Comparison of ENCODE assay signal across 8 cellular contexts in genomic region chr5:149271717-149272558, GRCh38. TPM values are rescaled to one million over a fixed set of nuclear protein-coding genes. Genes with fewer than 3 reads are reported as not detected.
DNase-seq lines count a peak whose midpoint lies in the region; ATAC-seq and TF ChIP-seq lines count a peak whose summit lies in the region.

TSS of gene AFAP1L1 (plus strand) at chr5:149271859. CDS start at chr5:149271969, 110 bp downstream.

- 0 to 1% methylated on average over 60 to 81 of the region's 81 CpGs for WGBS in aorta, 2 donors

- H3K27ac Mint-ChIP-seq in activated naive CD8-positive, alpha-beta T cell treated with anti-CD3 and anti-CD28 coated beads for 36 hours = peak within 1 kb of the TSS; percentile 20
- H3K27ac Mint-ChIP-seq in nephron progenitor cell = no peak within 1 kb of the TSS

- H3K27me3 Mint-ChIP-seq in activated naive CD8-positive, alpha-beta T cell treated with anti-CD3 and anti-CD28 coated beads for 36 hours = peaks cover 39% of the 10 kb centered on the region
- H3K27me3 Mint-ChIP-seq in nephron progenitor cell (ENCODE audit: low read depth, poor library complexity) = peaks cover 52% of the 10 kb centered on the region

- ATAC-seq in aorta (ENCODE audit: low FRiP score) (peak; percentile 82), GM21825 (IDR thresholded peaks at IDR 0.05; ENCODE audit: unreplicated experiment) (no peak)

- H3K27ac ChIP-seq in aorta (ENCODE audit: low read depth in 1 of 2, low read length in 2 of 2) = no peak within 1 kb of the TSS

- H3K27me3 ChIP-seq in aorta (ENCODE audit: control insufficient read depth in 1 of 2, insufficient read depth in 2 of 2, low read length in 1 of 2) = no peaks in the 10 kb centered on the region

- no peaks in the 10 kb centered on the region for H3K36me3 ChIP-seq in aorta (ENCODE audit: control insufficient read depth in 1 of 2, insufficient read depth in 2 of 2, low read length in 1 of 2)

- peaks cover 6% of the 10 kb centered on the region for H3K4me1 Mint-ChIP-seq in activated naive CD8-positive, alpha-beta T cell treated with anti-CD3 and anti-CD28 coated beads for 36 hours
- peaks cover 27% of the 10 kb centered on the region for H3K4me1 Mint-ChIP-seq in nephron progenitor cell

- H3K36me3 Mint-ChIP-seq in activated naive CD8-positive, alpha-beta T cell treated with anti-CD3 and anti-CD28 coated beads for 36 hours = peaks cover 2% of the 10 kb centered on the region
- H3K36me3 Mint-ChIP-seq in nephron progenitor cell (ENCODE audit: low read depth) = no peaks in the 10 kb centered on the region

- no peaks in the 10 kb centered on the region for H3K4me1 ChIP-seq in aorta (ENCODE audit: control insufficient read depth in 1 of 2, insufficient read depth in 2 of 2, low read length in 2 of 2)

- H3K9me3 Mint-ChIP-seq in activated naive CD8-positive, alpha-beta T cell treated with anti-CD3 and anti-CD28 coated beads for 36 hours = peaks cover 12% of the 10 kb centered on the region
- peaks cover 16% of the 10 kb centered on the region for H3K9me3 Mint-ChIP-seq in nephron progenitor cell

- peak; percentile 32 for DNase-seq in NCI-H146 (lab: John Stamatoyannopoulos, UW)
- DNase-seq in NCI-H146 treated with DMSO at 0.1 percent for 48 hours (lab: John Stamatoyannopoulos, UW; ENCODE audit: unreplicated experiment) = no peak
- DNase-seq in NCI-H2029 treated with DMSO at 0.1 percent for 48 hours (lab: John Stamatoyannopoulos, UW) = peak; percentile 3
- DNase-seq in activated naive CD8-positive, alpha-beta T cell treated with anti-CD3 and anti-CD28 coated beads for 36 hours = peak; percentile 28
- no peak for DNase-seq in glomerular endothelial cell (ENCODE audit: extremely low read depth, low read depth, low spot score)
- DNase-seq in nephron progenitor cell = peak; percentile 78
- DNase-seq in aorta = peak; percentile 66 to 86

- H3K9me3 ChIP-seq in aorta (ENCODE audit: control insufficient read depth, low read length) = no peaks in the 10 kb centered on the region

- H3K4me3 ChIP-seq in aorta (ENCODE audit: low read length in 2 of 2) = peak within 1 kb of the TSS; percentile 59 to 65

- TF ChIP-seq CTCF in nephron progenitor cell (IDR thresholded peaks at IDR 0.05) = no peak

- intact Hi-C loops in aorta (cut with DNase I) = no loop called here

- H3K4me3 Mint-ChIP-seq in activated naive CD8-positive, alpha-beta T cell treated with anti-CD3 and anti-CD28 coated beads for 36 hours = peak within 1 kb of the TSS; percentile 86
- H3K4me3 Mint-ChIP-seq in nephron progenitor cell = peak within 1 kb of the TSS; percentile 90

RNA-seq across cellular contexts. Expression of gene AFAP1L1, which starts in this region (rescaled TPM):
- total RNA-seq in activated naive CD8-positive, alpha-beta T cell treated with anti-CD3 and anti-CD28 coated beads for 36 hours = under 1 TPM; 0.66 to 0.94 TPM
- total RNA-seq in glomerular endothelial cell = 156 and 274 TPM in 2 replicates
- total RNA-seq in aorta = 10 to 100 TPM; 12.3 to 27.9 TPM
- polyA plus RNA-seq in aorta = 1 to 10 TPM; 1.3 to 3.0 TPM

Comparison
In these comparisons a context has a peak if more than half of its experiments do, and no peak if none do; other contexts are left out.
1. DNase-seq: peak in NCI-H146 (single experiment), NCI-H2029 treated with DMSO at 0.1 percent for 48 hours (single experiment), nephron progenitor cell (single experiment) and aorta (2 of 2); none in NCI-H146 treated with DMSO at 0.1 percent for 48 hours (single experiment) and glomerular endothelial cell (single experiment).
2. Peak in DNase-seq in activated naive CD8-positive, alpha-beta T cell treated with anti-CD3 and anti-CD28 coated beads for 36 hours; RNA of the gene not detected or under 1 TPM.